Comparison of ENCODE assay signal across 2 cellular contexts in the genomic region with DNA sequence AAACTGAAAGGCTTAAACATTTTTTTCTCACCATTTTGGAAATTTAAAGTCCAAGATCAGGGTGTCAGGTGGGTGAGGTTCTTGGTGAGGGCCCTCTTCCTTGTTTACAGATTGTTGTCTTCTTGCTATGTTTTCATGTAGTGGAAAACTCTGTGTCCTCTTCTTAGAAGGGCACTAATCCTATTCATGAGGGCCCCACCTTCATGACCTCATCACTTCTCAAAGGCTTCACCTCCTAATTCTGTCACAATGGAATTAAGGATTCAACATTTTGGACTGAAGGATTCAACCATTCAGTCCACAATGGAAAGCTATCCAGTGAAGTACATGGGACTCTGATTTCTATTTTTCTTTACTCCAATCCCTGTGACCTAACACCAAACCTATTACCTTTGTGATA.
TF ChIP-seq lines count a peak whose summit lies in the region.

No MANE protein-coding gene starts in this region.

TF ChIP-seq in HCT116, 20 proteins besides CTCF, POLR2A, EP300 and RAD21:
- TF ChIP-seq ELF1 (IDR thresholded peaks at IDR 0.05; ENCODE audit: borderline replicate concordance, low read depth) = no peak
- TF ChIP-seq CBX3 (IDR thresholded peaks at IDR 0.05; ENCODE audit: low read depth) = 0 out of 2 replicates have a peak, but pooled peaks have one; percentile 15

TF ChIP-seq in K562, 482 proteins besides CTCF, POLR2A, EP300 and RAD21:
- TF ChIP-seq HIVEP1 (CRISPR knock-in tag; IDR thresholded peaks at IDR 0.05) (no peak), PURB (CRISPR knock-in tag; IDR thresholded peaks at IDR 0.05; ENCODE audit: low read depth) (no peak), ZSCAN32 (CRISPR knock-in tag; IDR thresholded peaks at IDR 0.05) (no peak), E2F3 (CRISPR knock-in tag; IDR thresholded peaks at IDR 0.05) (no peak), MXD1 (CRISPR knock-in tag; IDR thresholded peaks at IDR 0.05; ENCODE audit: borderline replicate concordance, poor library complexity, severe bottlenecking) (no peak), CHD2 (IDR thresholded peaks at IDR 0.05; ENCODE audit: low read depth, low read length) (no peak), SMC3 (conservative IDR thresholded peaks at IDR 0.05; ENCODE audit: insufficient read depth, low read depth, low read length) (no peak), KAT2B (IDR thresholded peaks at IDR 0.05; ENCODE audit: low read depth, low read length) (no peak), TRIM24 (IDR thresholded peaks at IDR 0.05) (no peak), USF1 (CRISPR knock-in tag; IDR thresholded peaks at IDR 0.05) (no peak), ZFX (CRISPR knock-in tag; IDR thresholded peaks at IDR 0.05) (no peak)
- TF ChIP-seq, protein P1, sequence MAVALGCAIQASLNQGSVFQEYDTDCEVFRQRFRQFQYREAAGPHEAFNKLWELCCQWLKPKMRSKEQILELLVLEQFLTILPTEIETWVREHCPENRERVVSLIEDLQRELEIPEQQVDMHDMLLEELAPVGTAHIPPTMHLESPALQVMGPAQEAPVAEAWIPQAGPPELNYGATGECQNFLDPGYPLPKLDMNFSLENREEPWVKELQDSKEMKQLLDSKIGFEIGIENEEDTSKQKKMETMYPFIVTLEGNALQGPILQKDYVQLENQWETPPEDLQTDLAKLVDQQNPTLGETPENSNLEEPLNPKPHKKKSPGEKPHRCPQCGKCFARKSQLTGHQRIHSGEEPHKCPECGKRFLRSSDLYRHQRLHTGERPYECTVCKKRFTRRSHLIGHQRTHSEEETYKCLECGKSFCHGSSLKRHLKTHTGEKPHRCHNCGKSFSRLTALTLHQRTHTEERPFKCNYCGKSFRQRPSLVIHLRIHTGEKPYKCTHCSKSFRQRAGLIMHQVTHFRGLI (CRISPR knock-in tag; IDR thresholded peaks at IDR 0.05) = no peak
